Comparison of ENCODE assay signal across 26 cellular contexts in genomic region chr6:126035764-126036163, GRCh38.
"Had no signal": no experiment of that assay in that cellular context is flagged by ENCODE, and none has a peak within 500 bp of the region (broad histone marks: within the 10 kb centered on the region; RNA-seq: fewer than 3 reads in every experiment).

No MANE protein-coding gene starts in this region.

- H3K9me3 ChIP-seq: Peyer's patch, SJSA1 had no signal

- H3K4me1 Mint-ChIP-seq: activated B cell treated with CpG ODN at 0.5 μM for 24 hours had no signal

- H3K27ac ChIP-seq: Peyer's patch, RWPE1, SJSA1 had no signal

- H3K4me3 Mint-ChIP-seq: activated B cell treated with CpG ODN at 0.5 μM for 24 hours; activated CD4-positive, alpha-beta T cell treated with anti-CD3 and anti-CD28 coated beads, Interleukin-2, amount 10 ng/mL, durations not matched to agents 24 days and 14 days; activated CD8-positive, alpha-beta memory T cell treated with anti-CD3 and anti-CD28 coated beads, Interleukin-2, amount 10 ng/mL, durations not matched to agents 7 days and 5 days; activated naive CD4-positive, alpha-beta T cell treated with anti-CD3 and anti-CD28 coated beads for 36 hours; activated naive CD8-positive, alpha-beta T cell; activated T-cell treated with anti-CD3 and anti-CD28 coated beads, Interleukin-2, amount 50 U/mL, for 24 hours; activated T-helper 1 cell treated with anti-CD3 and anti-CD28 coated beads, Interleukin-12 subunit alpha, Interleukin-12 subunit beta, Interleukin-2, Interleukin-4 antibody, amounts not matched to agents 30 ng/mL and 10 ng/mL and 1 ng/mL, durations not matched to agents 14 hours and 24 hours and 36 hours; brain; T-helper 1 cell treated with Interleukin-12 subunit alpha and Interleukin-12 subunit beta and Interleukin-4 antibody, amounts not matched to agents 30 μg/mL and 1 μg/mL, for 36 hours had no signal

- H3K4me3 ChIP-seq: Peyer's patch, SJSA1 had no signal

- DNase-seq: activated B cell treated with CpG ODN at 0.5 μM for 24 hours; activated CD4-positive, alpha-beta T cell treated with anti-CD3 and anti-CD28 coated beads for 1 hour; activated CD4-positive, alpha-beta T cell treated with anti-CD3 and anti-CD28 coated beads, Interleukin-2, amount 10 ng/mL, durations not matched to agents 24 days and 14 days; activated CD4-positive, alpha-beta T cell treated with anti-CD3 and anti-CD28 coated beads, Interleukin-2, amount 50 U/mL, for 48 hours; activated CD8-positive, alpha-beta memory T cell treated with anti-CD3 and anti-CD28 coated beads, Interleukin-2, amount 10 ng/mL, durations not matched to agents 7 days and 5 days; activated effector memory CD4-positive, alpha-beta T cell treated with anti-CD3 and anti-CD28 coated beads, Interleukin-2, amount 50 U/mL, for 16 hours; activated naive CD4-positive, alpha-beta T cell treated with anti-CD3 and anti-CD28 coated beads for 36 hours; activated T-cell treated with anti-CD3 and anti-CD28 coated beads, Interleukin-2, amount 50 U/mL, for 24 hours; amygdala; Karpas-422; MM.1S; NCI-H1105; NCI-H1436 treated with DMSO at 0.1 percent for 48 hours; NCI-H187; NCI-H2081; NCI-H524; Peyer's patch; SHP77; SW 1271 had no signal

- H3K36me3 ChIP-seq: Peyer's patch had no signal

- H3K27me3 Mint-ChIP-seq: activated B cell treated with CpG ODN at 0.5 μM for 24 hours; activated CD4-positive, alpha-beta T cell treated with anti-CD3 and anti-CD28 coated beads, Interleukin-2, amount 10 ng/mL, durations not matched to agents 24 days and 14 days; activated CD8-positive, alpha-beta memory T cell treated with anti-CD3 and anti-CD28 coated beads, Interleukin-2, amount 10 ng/mL, durations not matched to agents 7 days and 5 days; activated naive CD8-positive, alpha-beta T cell; activated T-cell treated with anti-CD3 and anti-CD28 coated beads, Interleukin-2, amount 50 U/mL, for 24 hours; brain had no signal

- FAIRE-seq: astrocyte had no signal

- H3K27ac Mint-ChIP-seq: activated B cell treated with CpG ODN at 0.5 μM for 24 hours; activated CD4-positive, alpha-beta T cell treated with anti-CD3 and anti-CD28 coated beads, Interleukin-2, amount 10 ng/mL, durations not matched to agents 24 days and 14 days; activated CD8-positive, alpha-beta memory T cell treated with anti-CD3 and anti-CD28 coated beads, Interleukin-2, amount 10 ng/mL, durations not matched to agents 7 days and 5 days; activated naive CD4-positive, alpha-beta T cell treated with anti-CD3 and anti-CD28 coated beads for 36 hours; activated naive CD8-positive, alpha-beta T cell; activated T-cell treated with anti-CD3 and anti-CD28 coated beads, Interleukin-2, amount 50 U/mL, for 24 hours; activated T-helper 1 cell treated with anti-CD3 and anti-CD28 coated beads, Interleukin-12 subunit alpha, Interleukin-12 subunit beta, Interleukin-2, Interleukin-4 antibody, amounts not matched to agents 30 ng/mL and 10 ng/mL and 1 ng/mL, durations not matched to agents 14 hours and 24 hours and 36 hours; brain; T-helper 1 cell treated with Interleukin-12 subunit alpha and Interleukin-12 subunit beta and Interleukin-4 antibody, amounts not matched to agents 30 μg/mL and 1 μg/mL, for 36 hours had no signal

- H3K27me3 ChIP-seq: Peyer's patch, SJSA1 had no signal

- H3K9me3 Mint-ChIP-seq: activated B cell treated with CpG ODN at 0.5 μM for 24 hours; activated CD4-positive, alpha-beta T cell treated with anti-CD3 and anti-CD28 coated beads, Interleukin-2, amount 10 ng/mL, durations not matched to agents 24 days and 14 days; activated naive CD4-positive, alpha-beta T cell treated with anti-CD3 and anti-CD28 coated beads for 36 hours; activated T-cell treated with anti-CD3 and anti-CD28 coated beads, Interleukin-2, amount 50 U/mL, for 24 hours; activated T-helper 1 cell treated with anti-CD3 and anti-CD28 coated beads, Interleukin-12 subunit alpha, Interleukin-12 subunit beta, Interleukin-2, Interleukin-4 antibody, amounts not matched to agents 30 ng/mL and 10 ng/mL and 1 ng/mL, durations not matched to agents 14 hours and 24 hours and 36 hours; brain; T-helper 1 cell treated with Interleukin-12 subunit alpha and Interleukin-12 subunit beta and Interleukin-4 antibody, amounts not matched to agents 30 μg/mL and 1 μg/mL, for 36 hours had no signal
